15 cellular contexts compared by ENCODE assay signal in genomic region chr7:116872026-116872425, GRCh38. TPM values are rescaled to one million over a fixed set of nuclear protein-coding genes. Genes with fewer than 3 reads are reported as not detected.
DNase-seq lines count a peak whose midpoint lies in the region; ATAC-seq and TF ChIP-seq lines count a peak whose summit lies in the region.
"Had no signal": no experiment of that assay in that cellular context is flagged by ENCODE, and none has a peak within 500 bp of the region (broad histone marks: within the 10 kb centered on the region; RNA-seq: fewer than 3 reads in every experiment).

No MANE protein-coding gene starts in this region.

- H3K27ac ChIP-seq in CD4-positive, alpha-beta memory T cell (ENCODE audit: low read depth, low read length): no peak overlapping the region

- H3K27me3 Mint-ChIP-seq in T-helper 2 cell treated with Interferon-gamma antibody and Interleukin-4, amounts not matched to agents 5 μg/mL and 100 μg/mL, for 36 hours (ENCODE audit: low read depth): no peaks in the 10 kb centered on the region
- no peaks in the 10 kb centered on the region for H3K27me3 Mint-ChIP-seq in CD4-positive, alpha-beta memory T cell
- no peaks in the 10 kb centered on the region for H3K27me3 Mint-ChIP-seq in natural killer cell (ENCODE audit: low read depth in 2 of 2)

- POLR2A ChIA-PET in CD4-positive, alpha-beta memory T cell (lab: Charles Lee; ENCODE audit: partially characterized antibody): no interaction called here

- no peak for TF ChIP-seq CTCF in cardiac fibroblast (IDR thresholded peaks at IDR 0.05; ENCODE audit: low read depth, low read length)
- TF ChIP-seq CTCF in natural killer cell (IDR thresholded peaks at IDR 0.05): no peak

- H3K9me3 ChIP-seq in CD4-positive, alpha-beta memory T cell (ENCODE audit: control insufficient read depth in 1 of 2, low read length in 2 of 2): no peaks in the 10 kb centered on the region
- H3K9me3 ChIP-seq: testis had no signal

- H3K4me1 ChIP-seq in CD4-positive, alpha-beta memory T cell (ENCODE audit: insufficient read depth, low read length): peaks cover 86% of the 10 kb centered on the region

- CTCF ChIA-PET in CD4-positive, alpha-beta memory T cell (lab: Charles Lee; ENCODE audit: partially characterized antibody): no interaction called here

- no peaks in the 10 kb centered on the region for H3K27me3 ChIP-seq in CD4-positive, alpha-beta memory T cell (ENCODE audit: insufficient read depth, low read length)
- H3K27me3 ChIP-seq: testis had no signal

- intact Hi-C loops in CD4-positive, alpha-beta memory T cell (cut with micrococcal nuclease): no loop called here
- intact Hi-C loops in natural killer cell (cut with micrococcal nuclease): no loop called here

- H3K36me3 Mint-ChIP-seq in T-helper 2 cell treated with Interferon-gamma antibody and Interleukin-4, amounts not matched to agents 5 μg/mL and 100 μg/mL, for 36 hours (ENCODE audit: low read depth): peaks cover 20% of the 10 kb centered on the region
- peaks cover 9 to 14% of the 10 kb centered on the region in 2 donors for H3K36me3 Mint-ChIP-seq in CD4-positive, alpha-beta memory T cell
- H3K36me3 Mint-ChIP-seq in natural killer cell: no peaks in the 10 kb centered on the region

- H3K4me1 Mint-ChIP-seq in T-helper 2 cell treated with Interferon-gamma antibody and Interleukin-4, amounts not matched to agents 5 μg/mL and 100 μg/mL, for 36 hours (ENCODE audit: low read depth): peaks cover 49% of the 10 kb centered on the region
- H3K4me1 Mint-ChIP-seq in CD4-positive, alpha-beta memory T cell: peaks cover 58 to 72% (median 66%) of the 10 kb centered on the region in 4 donors
- H3K4me1 Mint-ChIP-seq in natural killer cell: peaks cover 59 to 60% of the 10 kb centered on the region in 2 donors

- no peaks in the 10 kb centered on the region for H3K9me3 Mint-ChIP-seq in T-helper 2 cell treated with Interferon-gamma antibody and Interleukin-4, amounts not matched to agents 5 μg/mL and 100 μg/mL, for 36 hours
- no peaks in the 10 kb centered on the region for H3K9me3 Mint-ChIP-seq in CD4-positive, alpha-beta memory T cell
- no peaks in the 10 kb centered on the region for H3K9me3 Mint-ChIP-seq in natural killer cell

- no peak for ATAC-seq in natural killer cell
- no peak for ATAC-seq in GM19328 (IDR thresholded peaks at IDR 0.05; ENCODE audit: unreplicated experiment)
- no peak for ATAC-seq in GM21528 (IDR thresholded peaks at IDR 0.05; ENCODE audit: low FRiP score, unreplicated experiment)
- no peak for ATAC-seq in GM18870 (IDR thresholded peaks at IDR 0.05; ENCODE audit: unreplicated experiment)
- ATAC-seq: left cardiac atrium had no signal

- DNase-seq in T-helper 2 cell treated with Interferon-gamma antibody and Interleukin-4, amounts not matched to agents 5 μg/mL and 100 μg/mL, for 36 hours (ENCODE audit: low spot score): no peak
- no peak for DNase-seq in T-helper 2 cell
- no peak for DNase-seq in CD4-positive, alpha-beta memory T cell
- peak; percentile 49 to 57 for DNase-seq in cardiac fibroblast (ENCODE audit: low read depth in 2 of 2)
- no peak for DNase-seq in natural killer cell
- DNase-seq: 8988T; activated CD8-positive, alpha-beta memory T cell treated with anti-CD3 and anti-CD28 coated beads, Interleukin-2, amount 50 U/mL, for 4 hours; effector CD4-positive, alpha-beta T cell; glutamatergic neuron; left cardiac atrium; NCI-H2107; testis had no signal

- H3K4me3 Mint-ChIP-seq in T-helper 2 cell treated with Interferon-gamma antibody and Interleukin-4, amounts not matched to agents 5 μg/mL and 100 μg/mL, for 36 hours: peak overlapping the region; percentile 19
- peak overlapping the region in 7 of 8 donors; percentile 0 to 57 (median 32) for H3K4me3 Mint-ChIP-seq in CD4-positive, alpha-beta memory T cell
- peak overlapping the region; percentile 45 for H3K4me3 Mint-ChIP-seq in natural killer cell

- H3K4me3 ChIP-seq in CD4-positive, alpha-beta memory T cell (ENCODE audit: low read length in 2 of 2): no peak overlapping the region
- H3K4me3 ChIP-seq in cardiac fibroblast (replicated peaks in 1 of 2; ENCODE audit: low read depth in 2 of 2, low read length in 2 of 2): no peak overlapping the region
- H3K4me3 ChIP-seq: testis had no signal

- H3K36me3 ChIP-seq in CD4-positive, alpha-beta memory T cell (ENCODE audit: insufficient read depth, low read length): no peaks in the 10 kb centered on the region

- H3K27ac Mint-ChIP-seq in T-helper 2 cell treated with Interferon-gamma antibody and Interleukin-4, amounts not matched to agents 5 μg/mL and 100 μg/mL, for 36 hours: no peak overlapping the region
- H3K27ac Mint-ChIP-seq in CD4-positive, alpha-beta memory T cell: peak overlapping the region in 5 of 7 donors; percentile 20 to 86 (median 69)
- H3K27ac Mint-ChIP-seq in natural killer cell: peak overlapping the region; percentile 8 to 36

RNA-seq across cellular contexts. Expression of gene CAPZA2, which starts 9.6 kb away (rescaled TPM):
- 100 to 1,000 TPM; 112 to 116 TPM for total RNA-seq in CD4-positive, alpha-beta memory T cell
- polyA plus RNA-seq in CD4-positive, alpha-beta memory T cell: 100 to 1,000 TPM; 170 to 307 TPM
- 100 to 1,000 TPM in 2 of 3 donors, 10 to 100 TPM in 1; 97.0 to 135 (median 131) TPM for total RNA-seq in natural killer cell

Comparison
In these comparisons a context has a peak if more than half of its experiments do, and no peak if none do; other contexts are left out.
1. DNase-seq: peak in cardiac fibroblast (2 of 2); none in T-helper 2 cell treated with Interferon-gamma antibody and Interleukin-4, amounts not matched to agents 5 μg/mL and 100 μg/mL, for 36 hours (single experiment), T-helper 2 cell (0 of 5), CD4-positive, alpha-beta memory T cell (0 of 5) and natural killer cell (single experiment).
2. Peak in every context shown above with its lines, with median percentiles within 50 percentile points of each other: H3K4me3 Mint-ChIP-seq.